ENCODE assay signal across 9 cellular contexts in the genomic region with DNA sequence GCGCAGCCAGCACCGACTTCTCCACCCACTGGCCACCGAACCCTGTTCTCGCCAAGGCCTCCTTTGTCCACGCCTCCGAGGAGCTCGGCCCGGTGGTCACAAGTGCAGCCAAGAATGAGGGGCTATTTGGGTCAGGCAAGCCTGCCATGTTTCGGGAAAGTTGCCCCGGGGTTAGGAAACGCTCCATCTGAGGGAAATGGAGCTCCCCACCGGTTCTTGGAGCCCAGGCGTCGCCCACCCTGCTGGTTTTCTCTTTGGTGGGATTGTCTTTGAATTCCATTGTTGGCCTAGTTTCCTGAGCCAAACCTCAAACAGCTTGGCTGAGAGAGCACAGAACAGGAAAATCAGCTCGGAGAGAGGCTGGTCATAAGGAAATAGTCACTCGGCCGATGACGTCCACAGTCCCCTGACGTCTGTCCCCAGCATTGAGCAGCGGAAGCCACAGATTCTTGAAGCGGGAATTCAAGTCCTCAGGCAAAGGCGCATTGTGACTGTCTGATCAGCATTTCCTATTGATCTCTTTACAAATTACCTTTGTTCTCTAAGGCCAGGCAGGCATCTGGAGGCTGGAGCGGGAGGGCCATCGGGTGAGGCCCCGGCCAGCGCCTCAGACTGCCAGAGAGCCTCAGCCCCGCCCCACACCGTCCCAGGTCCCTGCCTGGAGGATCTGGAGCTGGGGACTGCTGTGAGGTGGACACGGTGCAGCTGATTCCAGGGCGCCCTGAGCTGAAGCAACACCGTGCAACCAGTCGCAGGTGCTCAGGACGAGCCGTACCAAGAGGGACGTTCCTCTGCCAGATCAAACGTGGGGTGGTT.
A peak's percentile ranks its signal among the peaks of the same experiment; 100 is the strongest.
DNase-seq lines count a peak whose midpoint lies in the region; ATAC-seq, FAIRE-seq and TF ChIP-seq lines count a peak whose summit lies in the region.
"Had no signal": no experiment of that assay in that cellular context is flagged by ENCODE, and none has a peak within 500 bp of the region (broad histone marks: within the 10 kb centered on the region; RNA-seq: fewer than 3 reads in every experiment).

No MANE protein-coding gene starts in this region.

- H3K36me3 ChIP-seq in NT2/D1 (ENCODE audit: insufficient read depth, insufficient read length, low read length): no peaks in the 10 kb centered on the region
- no peaks in the 10 kb centered on the region for H3K36me3 ChIP-seq in esophagus muscularis mucosa

- FAIRE-seq in A549 (lab: Jason Lieb, UNC): no peak

- WGBS in A549 (ENCODE audit: missing lambda C conversion rate): 93% methylated on average over 29 of the region's 36 CpGs
- WGBS in esophagus muscularis mucosa: 71% methylated on average over 29 of the region's 36 CpGs

- H3K4me1 ChIP-seq in A549 (peaks cover 9% of the 10 kb centered on the region; the same call in 2 of the 3 replicates), NT2/D1 (ENCODE audit: insufficient read depth, insufficient read length) (peaks cover 15% of the 10 kb centered on the region), esophagus muscularis mucosa (peaks cover 25 to 40% (median 32%) of the 10 kb centered on the region in 4 donors)

- peak overlapping the region; percentile 45 for H3K4me3 Mint-ChIP-seq in natural killer cell
- no peak overlapping the region for H3K4me3 Mint-ChIP-seq in activated T-cell treated with anti-CD3 and anti-CD28 coated beads, Interleukin-2, amount 50 U/mL, for 72 hours
- H3K4me3 Mint-ChIP-seq: CD4-positive, alpha-beta memory T cell had no signal

- H3K36me3 Mint-ChIP-seq in natural killer cell: no peaks in the 10 kb centered on the region
- H3K36me3 Mint-ChIP-seq in activated T-cell treated with anti-CD3 and anti-CD28 coated beads, Interleukin-2, amount 50 U/mL, for 72 hours (ENCODE audit: insufficient read depth in 2 of 2): no peaks in the 10 kb centered on the region
- H3K36me3 Mint-ChIP-seq: CD4-positive, alpha-beta memory T cell had no signal

- ATAC-seq in A549 (peak in 1 of 2 experiments; percentile 15; a peak in 1 of 6 replicates), natural killer cell (no peak), HG02642 (IDR thresholded peaks at IDR 0.05; ENCODE audit: poor library complexity, unreplicated experiment) (no peak)
- no peak for ATAC-seq in activated T-cell treated with anti-CD3 and anti-CD28 coated beads, Interleukin-2, amount 50 U/mL, for 72 hours (replicated peaks in 1 of 2)

- H3K4me2 ChIP-seq in A549: peak overlapping the region; percentile 26; the same call in 1 of the 3 replicates

- intact Hi-C loops in esophagus muscularis mucosa (cut with DNase I): no loop called here
- intact Hi-C loops in natural killer cell (cut with micrococcal nuclease): no loop called here

- peak overlapping the region; percentile 63 for H3K9ac ChIP-seq in NT2/D1 (ENCODE audit: insufficient read length, low read depth)

- TF ChIP-seq RAD21 in A549 (conservative IDR thresholded peaks at IDR 0.05 in 1 of 2, IDR thresholded peaks at IDR 0.05 in 1 of 2): no peak

- peaks cover 35 to 60% of the 10 kb centered on the region in 2 donors for H3K4me1 Mint-ChIP-seq in natural killer cell
- peaks cover 23% of the 10 kb centered on the region for H3K4me1 Mint-ChIP-seq in activated T-cell treated with anti-CD3 and anti-CD28 coated beads, Interleukin-2, amount 50 U/mL, for 72 hours (ENCODE audit: low read depth)

- POLR2A ChIA-PET in A549 (lab: Yijun Ruan, JAX): no interaction called here

- peaks cover 0 to 37% of the 10 kb centered on the region in 2 donors for H3K27me3 Mint-ChIP-seq in natural killer cell (ENCODE audit: low read depth in 2 of 2)
- H3K27me3 Mint-ChIP-seq in activated T-cell treated with anti-CD3 and anti-CD28 coated beads, Interleukin-2, amount 50 U/mL, for 72 hours (ENCODE audit: low read depth): peaks cover 18% of the 10 kb centered on the region

- no peak for TF ChIP-seq POLR2A in A549 (IDR thresholded peaks at IDR 0.05; ENCODE audit: low read length)
- no peak for TF ChIP-seq POLR2A in esophagus muscularis mucosa (IDR thresholded peaks at IDR 0.05; ENCODE audit: low read depth)

- no peak for TF ChIP-seq CTCF in A549 (IDR thresholded peaks at IDR 0.05)
- no peak for TF ChIP-seq CTCF in esophagus muscularis mucosa (IDR thresholded peaks at IDR 0.05)
- no peak for TF ChIP-seq CTCF in natural killer cell (IDR thresholded peaks at IDR 0.05)

- peak overlapping the region; percentile 4 to 70; a peak in 3 of 6 replicates for H3K27ac ChIP-seq in A549
- peak overlapping the region; percentile 31 to 65 (median 44) for H3K27ac ChIP-seq in esophagus muscularis mucosa (replicated peaks in 1 of 4)

- TF ChIP-seq EP300 in A549 (IDR thresholded peaks at IDR 0.05): no peak
- TF ChIP-seq EP300 in esophagus muscularis mucosa (IDR thresholded peaks at IDR 0.05): no peak

- DNase-seq in A549 (ENCODE audit: low read depth in 1 of 2, low spot score in 1 of 2) (no peak), NT2/D1 (ENCODE audit: low read depth, low spot score) (peak; percentile 28), esophagus muscularis mucosa (ENCODE audit: extremely low spot score) (no peak), natural killer cell (no peak), COLO829 (ENCODE audit: low spot score) (no peak)
- no peak for DNase-seq in activated T-cell treated with anti-CD3 and anti-CD28 coated beads, Interleukin-2, amount 50 U/mL, for 72 hours
- DNase-seq in activated CD4-positive, CD25-positive, alpha-beta regulatory T cell (lab: John Stamatoyannopoulos, UW): no peak
- DNase-seq: CD4-positive, alpha-beta memory T cell had no signal

- H3K9me3 Mint-ChIP-seq in natural killer cell: no peaks in the 10 kb centered on the region
- H3K9me3 Mint-ChIP-seq in activated T-cell treated with anti-CD3 and anti-CD28 coated beads, Interleukin-2, amount 50 U/mL, for 72 hours: no peaks in the 10 kb centered on the region
- H3K9me3 Mint-ChIP-seq: CD4-positive, alpha-beta memory T cell had no signal

- H3K9me3 ChIP-seq in A549: no peaks in the 10 kb centered on the region
- H3K9me3 ChIP-seq in NT2/D1 (ENCODE audit: insufficient read depth, low read length): no peaks in the 10 kb centered on the region
- H3K9me3 ChIP-seq in esophagus muscularis mucosa: no peaks in the 10 kb centered on the region

- H3K4me3 ChIP-seq in A549: no peak overlapping the region
- H3K4me3 ChIP-seq in NT2/D1 (ENCODE audit: insufficient read length, low read depth): peak overlapping the region; percentile 15
- peak overlapping the region in 2 of 4 donors; percentile 2 to 27 for H3K4me3 ChIP-seq in esophagus muscularis mucosa

- H3K27ac Mint-ChIP-seq in natural killer cell: no peak overlapping the region
- no peak overlapping the region for H3K27ac Mint-ChIP-seq in activated T-cell treated with anti-CD3 and anti-CD28 coated beads, Interleukin-2, amount 50 U/mL, for 72 hours
- H3K27ac Mint-ChIP-seq: CD4-positive, alpha-beta memory T cell had no signal

- CTCF ChIA-PET in A549 (lab: Yijun Ruan, JAX): no interaction called here

- H3K27me3 ChIP-seq in NT2/D1 (ENCODE audit: insufficient read depth, insufficient read length): no peaks in the 10 kb centered on the region
- H3K27me3 ChIP-seq in esophagus muscularis mucosa: peaks cover 0 to under 1% (median 0%) of the 10 kb centered on the region in 4 donors

TF ChIP-seq in A549, 52 proteins besides CTCF, POLR2A, EP300 and RAD21:
- no peak for TF ChIP-seq ELK1 (IDR thresholded peaks at IDR 0.05; ENCODE audit: low read depth, low read length)
- TF ChIP-seq ZC3H11A (IDR thresholded peaks at IDR 0.05): no peak
- TF ChIP-seq SREBF2 (IDR thresholded peaks at IDR 0.05): no peak
- no peak for TF ChIP-seq USF2 (IDR thresholded peaks at IDR 0.05)
- no peak for TF ChIP-seq PBX3 (IDR thresholded peaks at IDR 0.05)
- TF ChIP-seq HDAC2 (IDR thresholded peaks at IDR 0.05): no peak
- TF ChIP-seq, protein P1, sequence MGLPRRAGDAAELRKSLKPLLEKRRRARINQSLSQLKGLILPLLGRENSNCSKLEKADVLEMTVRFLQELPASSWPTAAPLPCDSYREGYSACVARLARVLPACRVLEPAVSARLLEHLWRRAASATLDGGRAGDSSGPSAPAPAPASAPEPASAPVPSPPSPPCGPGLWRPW (IDR thresholded peaks at IDR 0.05): no peak
- no peak for TF ChIP-seq EHF (CRISPR knock-in tag; IDR thresholded peaks at IDR 0.05)
